Comparison of ENCODE assay signal across 1 cellular context in genomic region chr16:66434619-66435430, GRCh38.
TF ChIP-seq lines count a peak whose summit lies in the region.

No MANE protein-coding gene starts in this region.

TF ChIP-seq in HepG2, 621 proteins besides CTCF, POLR2A, EP300 and RAD21 (continued from another document and continues in another):
- TF ChIP-seq, protein P1, sequence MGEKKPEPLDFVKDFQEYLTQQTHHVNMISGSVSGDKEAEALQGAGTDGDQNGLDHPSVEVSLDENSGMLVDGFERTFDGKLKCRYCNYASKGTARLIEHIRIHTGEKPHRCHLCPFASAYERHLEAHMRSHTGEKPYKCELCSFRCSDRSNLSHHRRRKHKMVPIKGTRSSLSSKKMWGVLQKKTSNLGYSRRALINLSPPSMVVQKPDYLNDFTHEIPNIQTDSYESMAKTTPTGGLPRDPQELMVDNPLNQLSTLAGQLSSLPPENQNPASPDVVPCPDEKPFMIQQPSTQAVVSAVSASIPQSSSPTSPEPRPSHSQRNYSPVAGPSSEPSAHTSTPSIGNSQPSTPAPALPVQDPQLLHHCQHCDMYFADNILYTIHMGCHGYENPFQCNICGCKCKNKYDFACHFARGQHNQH (CRISPR knock-in tag; IDR thresholded peaks at IDR 0.05), result no peak
- no peak for TF ChIP-seq PAX8 (CRISPR knock-in tag; IDR thresholded peaks at IDR 0.05; ENCODE audit: borderline replicate concordance)
- 0 out of 2 replicates have a peak, but pooled peaks have one; percentile 74 for TF ChIP-seq ZNF720 (CRISPR knock-in tag; IDR thresholded peaks at IDR 0.05)
- no peak for TF ChIP-seq MAZ (IDR thresholded peaks at IDR 0.05; ENCODE audit: borderline replicate concordance, low read depth, low read length)
- peak; percentile 54; the same call in 1 of the 2 replicates for TF ChIP-seq MAZ (CRISPR knock-in tag; IDR thresholded peaks at IDR 0.05; ENCODE audit: low read depth)
- peak; percentile 29; the same call in 1 of the 2 replicates for TF ChIP-seq CBX5 (CRISPR knock-in tag; IDR thresholded peaks at IDR 0.05; ENCODE audit: borderline replicate concordance)
- no peak for TF ChIP-seq HOXA7 (CRISPR knock-in tag; IDR thresholded peaks at IDR 0.05)
- TF ChIP-seq TFE3 (CRISPR knock-in tag; IDR thresholded peaks at IDR 0.05), result no peak
- TF ChIP-seq ATF7 (IDR thresholded peaks at IDR 0.05), result no peak
- TF ChIP-seq ATF7 (CRISPR knock-in tag; IDR thresholded peaks at IDR 0.05), result no peak
- no peak for TF ChIP-seq HHEX (CRISPR knock-in tag; IDR thresholded peaks at IDR 0.05)
- TF ChIP-seq ZNF557 (CRISPR knock-in tag; IDR thresholded peaks at IDR 0.05), result no peak
- TF ChIP-seq ZNF382 (CRISPR knock-in tag; IDR thresholded peaks at IDR 0.05; ENCODE audit: borderline replicate concordance), result no peak
- TF ChIP-seq KLF15 (CRISPR knock-in tag; IDR thresholded peaks at IDR 0.05; ENCODE audit: borderline replicate concordance), result no peak
- TF ChIP-seq POLR2G (IDR thresholded peaks at IDR 0.05; ENCODE audit: low read depth, low read length), result no peak; the same call in 1 of the 2 replicates
- TF ChIP-seq, protein P2, sequence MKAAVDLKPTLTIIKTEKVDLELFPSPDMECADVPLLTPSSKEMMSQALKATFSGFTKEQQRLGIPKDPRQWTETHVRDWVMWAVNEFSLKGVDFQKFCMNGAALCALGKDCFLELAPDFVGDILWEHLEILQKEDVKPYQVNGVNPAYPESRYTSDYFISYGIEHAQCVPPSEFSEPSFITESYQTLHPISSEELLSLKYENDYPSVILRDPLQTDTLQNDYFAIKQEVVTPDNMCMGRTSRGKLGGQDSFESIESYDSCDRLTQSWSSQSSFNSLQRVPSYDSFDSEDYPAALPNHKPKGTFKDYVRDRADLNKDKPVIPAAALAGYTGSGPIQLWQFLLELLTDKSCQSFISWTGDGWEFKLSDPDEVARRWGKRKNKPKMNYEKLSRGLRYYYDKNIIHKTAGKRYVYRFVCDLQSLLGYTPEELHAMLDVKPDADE (CRISPR knock-in tag; IDR thresholded peaks at IDR 0.05), result no peak
- no peak for TF ChIP-seq ZNF101 (CRISPR knock-in tag; IDR thresholded peaks at IDR 0.05; ENCODE audit: borderline replicate concordance, low read depth)
- no peak for TF ChIP-seq ZNF839 (CRISPR knock-in tag; IDR thresholded peaks at IDR 0.05; ENCODE audit: borderline replicate concordance)
- TF ChIP-seq GRHL1 (CRISPR knock-in tag; conservative IDR thresholded peaks at IDR 0.05), result no peak
- TF ChIP-seq REXO4 (CRISPR knock-in tag; IDR thresholded peaks at IDR 0.05; ENCODE audit: borderline replicate concordance), result no peak
- TF ChIP-seq, protein P3, sequence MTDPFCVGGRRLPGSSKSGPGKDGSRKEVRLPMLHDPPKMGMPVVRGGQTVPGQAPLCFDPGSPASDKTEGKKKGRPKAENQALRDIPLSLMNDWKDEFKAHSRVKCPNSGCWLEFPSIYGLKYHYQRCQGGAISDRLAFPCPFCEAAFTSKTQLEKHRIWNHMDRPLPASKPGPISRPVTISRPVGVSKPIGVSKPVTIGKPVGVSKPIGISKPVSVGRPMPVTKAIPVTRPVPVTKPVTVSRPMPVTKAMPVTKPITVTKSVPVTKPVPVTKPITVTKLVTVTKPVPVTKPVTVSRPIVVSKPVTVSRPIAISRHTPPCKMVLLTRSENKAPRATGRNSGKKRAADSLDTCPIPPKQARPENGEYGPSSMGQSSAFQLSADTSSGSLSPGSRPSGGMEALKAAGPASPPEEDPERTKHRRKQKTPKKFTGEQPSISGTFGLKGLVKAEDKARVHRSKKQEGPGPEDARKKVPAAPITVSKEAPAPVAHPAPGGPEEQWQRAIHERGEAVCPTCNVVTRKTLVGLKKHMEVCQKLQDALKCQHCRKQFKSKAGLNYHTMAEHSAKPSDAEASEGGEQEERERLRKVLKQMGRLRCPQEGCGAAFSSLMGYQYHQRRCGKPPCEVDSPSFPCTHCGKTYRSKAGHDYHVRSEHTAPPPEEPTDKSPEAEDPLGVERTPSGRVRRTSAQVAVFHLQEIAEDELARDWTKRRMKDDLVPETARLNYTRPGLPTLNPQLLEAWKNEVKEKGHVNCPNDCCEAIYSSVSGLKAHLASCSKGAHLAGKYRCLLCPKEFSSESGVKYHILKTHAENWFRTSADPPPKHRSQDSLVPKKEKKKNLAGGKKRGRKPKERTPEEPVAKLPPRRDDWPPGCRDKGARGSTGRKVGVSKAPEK (CRISPR knock-in tag; IDR thresholded peaks at IDR 0.05; ENCODE audit: borderline replicate concordance), result 0 out of 2 replicates have a peak, but pooled peaks have one; percentile 62
- TF ChIP-seq ZFAT (CRISPR knock-in tag; conservative IDR thresholded peaks at IDR 0.05), result no peak
- no peak for TF ChIP-seq SMAD1 (CRISPR knock-in tag; IDR thresholded peaks at IDR 0.05; ENCODE audit: borderline replicate concordance, low read depth)
- TF ChIP-seq ZNF326 (CRISPR knock-in tag; IDR thresholded peaks at IDR 0.05; ENCODE audit: borderline replicate concordance), result no peak
- no peak for TF ChIP-seq ZBTB39 (CRISPR knock-in tag; IDR thresholded peaks at IDR 0.05)
- TF ChIP-seq ZNF30 (CRISPR knock-in tag; IDR thresholded peaks at IDR 0.05), result no peak
- TF ChIP-seq TP53 (CRISPR knock-in tag; conservative IDR thresholded peaks at IDR 0.05), result no peak
- TF ChIP-seq KLF9 (CRISPR knock-in tag; IDR thresholded peaks at IDR 0.05; ENCODE audit: low read depth), result no peak
- TF ChIP-seq NR2F6 (IDR thresholded peaks at IDR 0.05), result no peak
- TF ChIP-seq NR2F6 (CRISPR knock-in tag; IDR thresholded peaks at IDR 0.05), result peak; percentile 79
- TF ChIP-seq POLR2AphosphoS2 (IDR thresholded peaks at IDR 0.05; ENCODE audit: low read depth, low read length), result no peak
- TF ChIP-seq ZNF207 (IDR thresholded peaks at IDR 0.05; ENCODE audit: borderline replicate concordance), result no peak
- TF ChIP-seq ZNF337 (CRISPR knock-in tag; IDR thresholded peaks at IDR 0.05; ENCODE audit: borderline replicate concordance, low read depth), result no peak
- TF ChIP-seq, protein P4, sequence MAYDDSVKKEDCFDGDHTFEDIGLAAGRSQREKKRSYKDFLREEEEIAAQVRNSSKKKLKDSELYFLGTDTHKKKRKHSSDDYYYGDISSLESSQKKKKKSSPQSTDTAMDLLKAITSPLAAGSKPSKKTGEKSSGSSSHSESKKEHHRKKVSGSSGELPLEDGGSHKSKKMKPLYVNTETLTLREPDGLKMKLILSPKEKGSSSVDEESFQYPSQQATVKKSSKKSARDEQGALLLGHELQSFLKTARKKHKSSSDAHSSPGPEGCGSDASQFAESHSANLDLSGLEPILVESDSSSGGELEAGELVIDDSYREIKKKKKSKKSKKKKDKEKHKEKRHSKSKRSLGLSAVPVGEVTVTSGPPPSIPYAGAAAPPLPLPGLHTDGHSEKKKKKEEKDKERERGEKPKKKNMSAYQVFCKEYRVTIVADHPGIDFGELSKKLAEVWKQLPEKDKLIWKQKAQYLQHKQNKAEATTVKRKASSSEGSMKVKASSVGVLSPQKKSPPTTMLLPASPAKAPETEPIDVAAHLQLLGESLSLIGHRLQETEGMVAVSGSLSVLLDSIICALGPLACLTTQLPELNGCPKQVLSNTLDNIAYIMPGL (CRISPR knock-in tag; IDR thresholded peaks at IDR 0.05; ENCODE audit: borderline replicate concordance in 1 of 2, low read depth in 1 of 2), result peak in 1 of 2 experiments; percentile 35; a peak in 1 of 4 replicates
- TF ChIP-seq ATF6 (CRISPR knock-in tag; conservative IDR thresholded peaks at IDR 0.05), result no peak
- no peak for TF ChIP-seq ZNF816 (CRISPR knock-in tag; IDR thresholded peaks at IDR 0.05; ENCODE audit: borderline replicate concordance)
- TF ChIP-seq JUND (CRISPR knock-in tag; IDR thresholded peaks at IDR 0.05), result no peak
- no peak for TF ChIP-seq LCORL (IDR thresholded peaks at IDR 0.05)
- peak; percentile 67; the same call in 1 of the 2 replicates for TF ChIP-seq LCORL (CRISPR knock-in tag; IDR thresholded peaks at IDR 0.05)
- peak; percentile 48 for TF ChIP-seq SAP130 (CRISPR knock-in tag; IDR thresholded peaks at IDR 0.05; ENCODE audit: low read depth)
- TF ChIP-seq ZNF691 (CRISPR knock-in tag; IDR thresholded peaks at IDR 0.05; ENCODE audit: borderline replicate concordance, low read depth), result peak; percentile 16
- TF ChIP-seq ZBTB7B (CRISPR knock-in tag; IDR thresholded peaks at IDR 0.05), result no peak
- TF ChIP-seq CENPT (CRISPR knock-in tag; IDR thresholded peaks at IDR 0.05; ENCODE audit: low read depth), result no peak
- TF ChIP-seq ZBTB38 (CRISPR knock-in tag; IDR thresholded peaks at IDR 0.05), result 0 out of 2 replicates have a peak, but pooled peaks have one; percentile 26
- TF ChIP-seq XRCC5 (optimal IDR thresholded peaks at IDR 0.05; ENCODE audit: low read length), result peak; percentile 40
- no peak for TF ChIP-seq TBL1XR1 (IDR thresholded peaks at IDR 0.05; ENCODE audit: borderline replicate concordance, low read length, partially characterized antibody)
- TF ChIP-seq ZNF251 (CRISPR knock-in tag; IDR thresholded peaks at IDR 0.05), result no peak; the same call in 1 of the 2 replicates
- TF ChIP-seq, protein P5, sequence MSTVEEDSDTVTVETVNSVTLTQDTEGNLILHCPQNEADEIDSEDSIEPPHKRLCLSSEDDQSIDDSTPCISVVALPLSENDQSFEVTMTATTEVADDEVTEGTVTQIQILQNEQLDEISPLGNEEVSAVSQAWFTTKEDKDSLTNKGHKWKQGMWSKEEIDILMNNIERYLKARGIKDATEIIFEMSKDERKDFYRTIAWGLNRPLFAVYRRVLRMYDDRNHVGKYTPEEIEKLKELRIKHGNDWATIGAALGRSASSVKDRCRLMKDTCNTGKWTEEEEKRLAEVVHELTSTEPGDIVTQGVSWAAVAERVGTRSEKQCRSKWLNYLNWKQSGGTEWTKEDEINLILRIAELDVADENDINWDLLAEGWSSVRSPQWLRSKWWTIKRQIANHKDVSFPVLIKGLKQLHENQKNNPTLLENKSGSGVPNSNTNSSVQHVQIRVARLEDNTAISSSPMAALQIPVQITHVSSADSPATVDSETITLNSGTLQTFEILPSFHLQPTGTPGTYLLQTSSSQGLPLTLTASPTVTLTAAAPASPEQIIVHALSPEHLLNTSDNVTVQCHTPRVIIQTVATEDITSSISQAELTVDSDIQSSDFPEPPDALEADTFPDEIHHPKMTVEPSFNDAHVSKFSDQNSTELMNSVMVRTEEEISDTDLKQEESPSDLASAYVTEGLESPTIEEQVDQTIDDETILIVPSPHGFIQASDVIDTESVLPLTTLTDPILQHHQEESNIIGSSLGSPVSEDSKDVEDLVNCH (CRISPR knock-in tag; IDR thresholded peaks at IDR 0.05), result no peak
- no peak for TF ChIP-seq GZF1 (CRISPR knock-in tag; IDR thresholded peaks at IDR 0.05)
- no peak for TF ChIP-seq GFI1 (CRISPR knock-in tag; IDR thresholded peaks at IDR 0.05; ENCODE audit: borderline replicate concordance)
- TF ChIP-seq MYNN (CRISPR knock-in tag; IDR thresholded peaks at IDR 0.05; ENCODE audit: low read depth), result no peak
- TF ChIP-seq NFYC (CRISPR knock-in tag; IDR thresholded peaks at IDR 0.05), result no peak
